1 cellular context compared by ENCODE assay signal in the genomic region with DNA sequence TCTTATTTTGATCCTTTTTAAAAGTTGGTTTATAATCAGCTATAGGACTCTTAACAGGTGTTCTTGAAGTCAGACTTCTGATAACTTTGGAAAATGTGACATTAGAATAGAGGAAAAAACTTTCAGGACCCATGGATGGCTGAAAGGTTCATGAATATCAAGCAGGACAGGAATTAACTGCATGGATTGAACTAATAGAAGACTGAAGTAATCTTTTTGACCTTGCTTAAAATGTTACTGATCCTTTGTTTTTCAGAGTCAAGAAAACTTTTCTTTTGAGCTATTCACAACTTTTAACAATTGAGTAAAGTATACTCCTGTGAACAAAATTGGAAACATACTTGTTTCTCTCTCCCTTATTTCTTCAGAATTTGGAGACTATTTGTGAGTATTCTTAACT.
TF ChIP-seq lines count a peak whose summit lies in the region.

No MANE protein-coding gene starts in this region.

TF ChIP-seq in GM23338, 12 proteins besides CTCF, POLR2A, EP300 and RAD21 (continued from another document):
- TF ChIP-seq, protein P1, sequence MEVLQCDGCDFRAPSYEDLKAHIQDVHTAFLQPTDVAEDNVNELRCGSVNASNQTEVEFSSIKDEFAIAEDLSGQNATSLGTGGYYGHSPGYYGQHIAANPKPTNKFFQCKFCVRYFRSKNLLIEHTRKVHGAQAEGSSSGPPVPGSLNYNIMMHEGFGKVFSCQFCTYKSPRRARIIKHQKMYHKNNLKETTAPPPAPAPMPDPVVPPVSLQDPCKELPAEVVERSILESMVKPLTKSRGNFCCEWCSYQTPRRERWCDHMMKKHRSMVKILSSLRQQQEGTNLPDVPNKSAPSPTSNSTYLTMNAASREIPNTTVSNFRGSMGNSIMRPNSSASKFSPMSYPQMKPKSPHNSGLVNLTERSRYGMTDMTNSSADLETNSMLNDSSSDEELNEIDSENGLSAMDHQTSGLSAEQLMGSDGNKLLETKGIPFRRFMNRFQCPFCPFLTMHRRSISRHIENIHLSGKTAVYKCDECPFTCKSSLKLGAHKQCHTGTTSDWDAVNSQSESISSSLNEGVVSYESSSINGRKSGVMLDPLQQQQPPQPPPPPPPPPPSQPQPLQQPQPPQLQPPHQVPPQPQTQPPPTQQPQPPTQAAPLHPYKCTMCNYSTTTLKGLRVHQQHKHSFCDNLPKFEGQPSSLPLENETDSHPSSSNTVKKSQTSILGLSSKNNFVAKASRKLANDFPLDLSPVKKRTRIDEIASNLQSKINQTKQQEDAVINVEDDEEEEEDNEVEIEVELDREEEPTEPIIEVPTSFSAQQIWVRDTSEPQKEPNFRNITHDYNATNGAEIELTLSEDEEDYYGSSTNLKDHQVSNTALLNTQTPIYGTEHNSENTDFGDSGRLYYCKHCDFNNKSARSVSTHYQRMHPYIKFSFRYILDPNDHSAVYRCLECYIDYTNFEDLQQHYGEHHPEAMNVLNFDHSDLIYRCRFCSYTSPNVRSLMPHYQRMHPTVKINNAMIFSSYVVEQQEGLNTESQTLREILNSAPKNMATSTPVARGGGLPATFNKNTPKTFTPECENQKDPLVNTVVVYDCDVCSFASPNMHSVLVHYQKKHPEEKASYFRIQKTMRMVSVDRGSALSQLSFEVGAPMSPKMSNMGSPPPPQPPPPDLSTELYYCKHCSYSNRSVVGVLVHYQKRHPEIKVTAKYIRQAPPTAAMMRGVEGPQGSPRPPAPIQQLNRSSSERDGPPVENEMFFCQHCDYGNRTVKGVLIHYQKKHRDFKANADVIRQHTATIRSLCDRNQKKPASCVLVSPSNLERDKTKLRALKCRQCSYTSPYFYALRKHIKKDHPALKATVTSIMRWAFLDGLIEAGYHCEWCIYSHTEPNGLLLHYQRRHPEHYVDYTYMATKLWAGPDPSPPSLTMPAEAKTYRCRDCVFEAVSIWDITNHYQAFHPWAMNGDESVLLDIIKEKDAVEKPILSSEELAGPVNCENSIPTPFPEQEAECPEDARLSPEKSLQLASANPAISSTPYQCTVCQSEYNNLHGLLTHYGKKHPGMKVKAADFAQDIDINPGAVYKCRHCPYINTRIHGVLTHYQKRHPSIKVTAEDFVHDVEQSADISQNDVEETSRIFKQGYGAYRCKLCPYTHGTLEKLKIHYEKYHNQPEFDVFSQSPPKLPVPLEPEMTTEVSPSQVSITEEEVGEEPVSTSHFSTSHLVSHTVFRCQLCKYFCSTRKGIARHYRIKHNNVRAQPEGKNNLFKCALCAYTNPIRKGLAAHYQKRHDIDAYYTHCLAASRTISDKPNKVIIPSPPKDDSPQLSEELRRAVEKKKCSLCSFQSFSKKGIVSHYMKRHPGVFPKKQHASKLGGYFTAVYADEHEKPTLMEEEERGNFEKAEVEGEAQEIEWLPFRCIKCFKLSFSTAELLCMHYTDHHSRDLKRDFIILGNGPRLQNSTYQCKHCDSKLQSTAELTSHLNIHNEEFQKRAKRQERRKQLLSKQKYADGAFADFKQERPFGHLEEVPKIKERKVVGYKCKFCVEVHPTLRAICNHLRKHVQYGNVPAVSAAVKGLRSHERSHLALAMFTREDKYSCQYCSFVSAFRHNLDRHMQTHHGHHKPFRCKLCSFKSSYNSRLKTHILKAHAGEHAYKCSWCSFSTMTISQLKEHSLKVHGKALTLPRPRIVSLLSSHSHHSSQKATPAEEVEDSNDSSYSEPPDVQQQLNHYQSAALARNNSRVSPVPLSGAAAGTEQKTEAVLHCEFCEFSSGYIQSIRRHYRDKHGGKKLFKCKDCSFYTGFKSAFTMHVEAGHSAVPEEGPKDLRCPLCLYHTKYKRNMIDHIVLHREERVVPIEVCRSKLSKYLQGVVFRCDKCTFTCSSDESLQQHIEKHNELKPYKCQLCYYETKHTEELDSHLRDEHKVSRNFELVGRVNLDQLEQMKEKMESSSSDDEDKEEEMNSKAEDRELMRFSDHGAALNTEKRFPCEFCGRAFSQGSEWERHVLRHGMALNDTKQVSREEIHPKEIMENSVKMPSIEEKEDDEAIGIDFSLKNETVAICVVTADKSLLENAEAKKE (CRISPR knock-in tag; IDR thresholded peaks at IDR 0.05): no peak
- TF ChIP-seq ZNF331 (CRISPR knock-in tag; IDR thresholded peaks at IDR 0.05; ENCODE audit: low read depth) (no peak), REST (IDR thresholded peaks at IDR 0.05; ENCODE audit: unreplicated experiment) (no peak), POLR2AphosphoS5 (IDR thresholded peaks at IDR 0.05; ENCODE audit: low read depth) (no peak), ZNF114 (CRISPR knock-in tag; IDR thresholded peaks at IDR 0.05) (no peak), NANOG (IDR thresholded peaks at IDR 0.05; ENCODE audit: borderline replicate concordance) (no peak)
